In the genomic region with DNA sequence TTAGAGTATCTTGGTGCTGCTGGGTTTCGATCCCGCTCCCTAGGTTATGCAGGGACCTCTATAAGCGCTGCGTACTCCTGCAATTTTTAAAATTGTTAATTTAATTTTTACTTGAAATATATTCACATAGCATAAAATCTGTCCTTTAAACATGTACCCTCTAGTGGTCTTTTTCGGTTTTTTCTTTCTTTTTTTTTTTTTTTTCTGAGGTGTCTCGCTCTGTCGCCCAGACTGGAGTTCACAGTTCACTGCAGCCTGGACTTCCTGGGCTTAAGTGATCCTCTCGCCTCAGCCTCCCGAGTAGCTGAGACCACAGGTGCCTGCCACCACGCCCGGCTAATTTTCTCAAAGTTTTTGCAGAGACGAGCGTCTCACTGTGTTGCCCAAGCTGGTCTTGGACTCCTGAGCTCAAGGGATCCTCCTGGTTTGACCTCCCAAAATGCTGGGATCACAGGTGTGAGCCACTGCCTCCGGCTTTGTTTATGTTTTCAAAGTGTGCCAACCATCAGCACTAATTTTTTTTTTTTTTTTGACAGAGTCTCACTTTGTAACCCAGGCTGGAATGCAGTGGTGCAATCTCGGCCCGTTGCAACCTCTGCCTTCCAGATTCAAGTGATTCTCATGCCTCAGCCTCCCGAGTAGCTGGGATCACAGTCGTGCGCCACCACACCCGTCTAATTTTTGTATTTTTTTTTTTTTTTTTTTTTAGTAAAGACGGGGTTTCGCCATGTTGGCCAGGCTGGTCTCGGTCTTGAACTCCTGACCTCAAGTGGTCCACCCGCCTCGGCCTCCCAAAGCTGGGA, we compare ENCODE assay signal across 1 cellular context.
TF ChIP-seq lines count a peak whose summit lies in the region.

No MANE protein-coding gene starts in this region.

TF ChIP-seq in HepG2, 621 proteins besides CTCF, POLR2A, EP300 and RAD21 (continues in another document):
- no peak for TF ChIP-seq ZNF614 (CRISPR knock-in tag; IDR thresholded peaks at IDR 0.05; ENCODE audit: borderline replicate concordance)
- TF ChIP-seq SETDB1 (CRISPR knock-in tag; IDR thresholded peaks at IDR 0.05; ENCODE audit: borderline replicate concordance): no peak
- TF ChIP-seq ZNF580 (CRISPR knock-in tag; IDR thresholded peaks at IDR 0.05; ENCODE audit: borderline replicate concordance, low read depth): 0 out of 2 replicates have a peak, but pooled peaks have one; percentile 13
- no peak for TF ChIP-seq NCOA1 (CRISPR knock-in tag; IDR thresholded peaks at IDR 0.05)
- TF ChIP-seq, protein P1, sequence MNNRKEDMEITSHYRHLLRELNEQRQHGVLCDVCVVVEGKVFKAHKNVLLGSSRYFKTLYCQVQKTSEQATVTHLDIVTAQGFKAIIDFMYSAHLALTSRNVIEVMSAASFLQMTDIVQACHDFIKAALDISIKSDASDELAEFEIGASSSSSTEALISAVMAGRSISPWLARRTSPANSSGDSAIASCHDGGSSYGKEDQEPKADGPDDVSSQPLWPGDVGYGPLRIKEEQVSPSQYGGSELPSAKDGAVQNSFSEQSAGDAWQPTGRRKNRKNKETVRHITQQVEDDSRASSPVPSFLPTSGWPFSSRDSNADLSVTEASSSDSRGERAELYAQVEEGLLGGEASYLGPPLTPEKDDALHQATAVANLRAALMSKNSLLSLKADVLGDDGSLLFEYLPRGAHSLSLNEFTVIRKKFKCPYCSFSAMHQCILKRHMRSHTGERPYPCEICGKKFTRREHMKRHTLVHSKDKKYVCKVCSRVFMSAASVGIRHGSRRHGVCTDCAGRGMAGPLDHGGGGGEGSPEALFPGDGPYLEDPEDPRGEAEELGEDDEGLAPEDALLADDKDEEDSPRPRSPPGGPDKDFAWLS (CRISPR knock-in tag; IDR thresholded peaks at IDR 0.05; ENCODE audit: borderline replicate concordance): no peak
- 0 out of 2 replicates have a peak, but pooled peaks have one; percentile 25 for TF ChIP-seq TGIF2 (CRISPR knock-in tag; IDR thresholded peaks at IDR 0.05)
- TF ChIP-seq WIZ (CRISPR knock-in tag; IDR thresholded peaks at IDR 0.05): no peak; the same call in 1 of the 2 replicates
- TF ChIP-seq CHD2 (IDR thresholded peaks at IDR 0.05; ENCODE audit: low read depth, low read length): no peak
- no peak for TF ChIP-seq NRL (CRISPR knock-in tag; IDR thresholded peaks at IDR 0.05; ENCODE audit: borderline replicate concordance)
- no peak for TF ChIP-seq ZNF768 (CRISPR knock-in tag; IDR thresholded peaks at IDR 0.05)
- no peak for TF ChIP-seq ZBTB39 (CRISPR knock-in tag; IDR thresholded peaks at IDR 0.05)
- no peak for TF ChIP-seq ZNF430 (CRISPR knock-in tag; IDR thresholded peaks at IDR 0.05)
- TF ChIP-seq HDAC1 (CRISPR knock-in tag; IDR thresholded peaks at IDR 0.05): peak; percentile 5; the same call in 1 of the 2 replicates
- no peak for TF ChIP-seq PHF5A (CRISPR knock-in tag; IDR thresholded peaks at IDR 0.05; ENCODE audit: low read depth, unreplicated experiment)
- TF ChIP-seq ZNF772 (CRISPR knock-in tag; IDR thresholded peaks at IDR 0.05): no peak
- TF ChIP-seq ZBTB37 (CRISPR knock-in tag; IDR thresholded peaks at IDR 0.05): no peak
- TF ChIP-seq RFXANK (CRISPR knock-in tag; IDR thresholded peaks at IDR 0.05): 0 out of 2 replicates have a peak, but pooled peaks have one; percentile 14
- TF ChIP-seq ZNF350 (CRISPR knock-in tag; IDR thresholded peaks at IDR 0.05; ENCODE audit: borderline replicate concordance, low read depth): no peak
- TF ChIP-seq HNF4A (CRISPR knock-in tag; IDR thresholded peaks at IDR 0.05): peak; percentile 54
- TF ChIP-seq, protein P2, sequence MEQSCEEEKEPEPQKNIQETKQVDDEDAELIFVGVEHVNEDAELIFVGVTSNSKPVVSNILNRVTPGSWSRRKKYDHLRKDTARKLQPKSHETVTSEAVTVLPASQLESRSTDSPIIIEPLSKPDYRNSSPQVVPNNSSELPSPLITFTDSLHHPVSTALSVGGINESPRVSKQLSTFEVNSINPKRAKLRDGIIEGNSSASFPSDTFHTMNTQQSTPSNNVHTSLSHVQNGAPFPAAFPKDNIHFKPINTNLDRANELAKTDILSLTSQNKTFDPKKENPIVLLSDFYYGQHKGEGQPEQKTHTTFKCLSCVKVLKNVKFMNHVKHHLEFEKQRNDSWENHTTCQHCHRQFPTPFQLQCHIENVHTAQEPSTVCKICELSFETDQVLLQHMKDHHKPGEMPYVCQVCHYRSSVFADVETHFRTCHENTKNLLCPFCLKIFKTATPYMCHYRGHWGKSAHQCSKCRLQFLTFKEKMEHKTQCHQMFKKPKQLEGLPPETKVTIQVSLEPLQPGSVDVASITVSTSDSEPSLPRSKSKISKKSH (CRISPR knock-in tag; IDR thresholded peaks at IDR 0.05; ENCODE audit: borderline replicate concordance): no peak
- no peak for TF ChIP-seq CREB1 (IDR thresholded peaks at IDR 0.05)
- peak; percentile 53 for TF ChIP-seq CREB1 (CRISPR knock-in tag; IDR thresholded peaks at IDR 0.05)
- TF ChIP-seq ZNF776 (CRISPR knock-in tag; IDR thresholded peaks at IDR 0.05): no peak
- TF ChIP-seq NFRKB (IDR thresholded peaks at IDR 0.05): no peak
- no peak for TF ChIP-seq SRSF4 (IDR thresholded peaks at IDR 0.05; ENCODE audit: low read depth, low read length, poor library complexity, severe bottlenecking)
- no peak for TF ChIP-seq ZNF564 (CRISPR knock-in tag; IDR thresholded peaks at IDR 0.05)
- no peak for TF ChIP-seq FOXK1 (CRISPR knock-in tag; IDR thresholded peaks at IDR 0.05; ENCODE audit: borderline replicate concordance, low read depth)
- no peak; the same call in 1 of the 2 replicates for TF ChIP-seq TARDBP (CRISPR knock-in tag; IDR thresholded peaks at IDR 0.05)
- TF ChIP-seq EEA1 (CRISPR knock-in tag; IDR thresholded peaks at IDR 0.05; ENCODE audit: borderline replicate concordance): no peak
- TF ChIP-seq NFIC (IDR thresholded peaks at IDR 0.05; ENCODE audit: low read length): no peak
- TF ChIP-seq POLR2AphosphoS5 (IDR thresholded peaks at IDR 0.05; ENCODE audit: low read depth, low read length): no peak; the same call in 1 of the 2 replicates
- no peak for TF ChIP-seq ISX (CRISPR knock-in tag; conservative IDR thresholded peaks at IDR 0.05)
- no peak for TF ChIP-seq ZBTB7A (CRISPR knock-in tag; IDR thresholded peaks at IDR 0.05)
- TF ChIP-seq, protein P3, sequence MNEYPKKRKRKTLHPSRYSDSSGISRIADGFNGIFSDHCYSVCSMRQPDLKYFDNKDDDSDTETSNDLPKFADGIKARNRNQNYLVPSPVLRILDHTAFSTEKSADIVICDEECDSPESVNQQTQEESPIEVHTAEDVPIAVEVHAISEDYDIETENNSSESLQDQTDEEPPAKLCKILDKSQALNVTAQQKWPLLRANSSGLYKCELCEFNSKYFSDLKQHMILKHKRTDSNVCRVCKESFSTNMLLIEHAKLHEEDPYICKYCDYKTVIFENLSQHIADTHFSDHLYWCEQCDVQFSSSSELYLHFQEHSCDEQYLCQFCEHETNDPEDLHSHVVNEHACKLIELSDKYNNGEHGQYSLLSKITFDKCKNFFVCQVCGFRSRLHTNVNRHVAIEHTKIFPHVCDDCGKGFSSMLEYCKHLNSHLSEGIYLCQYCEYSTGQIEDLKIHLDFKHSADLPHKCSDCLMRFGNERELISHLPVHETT (CRISPR knock-in tag; conservative IDR thresholded peaks at IDR 0.05): no peak
- TF ChIP-seq ARNTL (CRISPR knock-in tag; IDR thresholded peaks at IDR 0.05): no peak
- TF ChIP-seq KMT2B (CRISPR knock-in tag; IDR thresholded peaks at IDR 0.05): 0 out of 2 replicates have a peak, but pooled peaks have one; percentile 12
- no peak for TF ChIP-seq JDP2 (CRISPR knock-in tag; IDR thresholded peaks at IDR 0.05; ENCODE audit: borderline replicate concordance)
- TF ChIP-seq PAXIP1 (CRISPR knock-in tag; conservative IDR thresholded peaks at IDR 0.05): no peak
- TF ChIP-seq, protein P4, sequence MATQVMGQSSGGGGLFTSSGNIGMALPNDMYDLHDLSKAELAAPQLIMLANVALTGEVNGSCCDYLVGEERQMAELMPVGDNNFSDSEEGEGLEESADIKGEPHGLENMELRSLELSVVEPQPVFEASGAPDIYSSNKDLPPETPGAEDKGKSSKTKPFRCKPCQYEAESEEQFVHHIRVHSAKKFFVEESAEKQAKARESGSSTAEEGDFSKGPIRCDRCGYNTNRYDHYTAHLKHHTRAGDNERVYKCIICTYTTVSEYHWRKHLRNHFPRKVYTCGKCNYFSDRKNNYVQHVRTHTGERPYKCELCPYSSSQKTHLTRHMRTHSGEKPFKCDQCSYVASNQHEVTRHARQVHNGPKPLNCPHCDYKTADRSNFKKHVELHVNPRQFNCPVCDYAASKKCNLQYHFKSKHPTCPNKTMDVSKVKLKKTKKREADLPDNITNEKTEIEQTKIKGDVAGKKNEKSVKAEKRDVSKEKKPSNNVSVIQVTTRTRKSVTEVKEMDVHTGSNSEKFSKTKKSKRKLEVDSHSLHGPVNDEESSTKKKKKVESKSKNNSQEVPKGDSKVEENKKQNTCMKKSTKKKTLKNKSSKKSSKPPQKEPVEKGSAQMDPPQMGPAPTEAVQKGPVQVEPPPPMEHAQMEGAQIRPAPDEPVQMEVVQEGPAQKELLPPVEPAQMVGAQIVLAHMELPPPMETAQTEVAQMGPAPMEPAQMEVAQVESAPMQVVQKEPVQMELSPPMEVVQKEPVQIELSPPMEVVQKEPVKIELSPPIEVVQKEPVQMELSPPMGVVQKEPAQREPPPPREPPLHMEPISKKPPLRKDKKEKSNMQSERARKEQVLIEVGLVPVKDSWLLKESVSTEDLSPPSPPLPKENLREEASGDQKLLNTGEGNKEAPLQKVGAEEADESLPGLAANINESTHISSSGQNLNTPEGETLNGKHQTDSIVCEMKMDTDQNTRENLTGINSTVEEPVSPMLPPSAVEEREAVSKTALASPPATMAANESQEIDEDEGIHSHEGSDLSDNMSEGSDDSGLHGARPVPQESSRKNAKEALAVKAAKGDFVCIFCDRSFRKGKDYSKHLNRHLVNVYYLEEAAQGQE (IDR thresholded peaks at IDR 0.05; ENCODE audit: borderline replicate concordance in 1 of 2, low read depth in 1 of 2, low read length in 2 of 2): peak in 1 of 2 experiments; percentile 72; a peak in 2 of 4 replicates
- TF ChIP-seq ZNF446 (CRISPR knock-in tag; IDR thresholded peaks at IDR 0.05): no peak
- TF ChIP-seq SMAD3 (CRISPR knock-in tag; IDR thresholded peaks at IDR 0.05): 0 out of 2 replicates have a peak, but pooled peaks have one; percentile 13
- TF ChIP-seq TCF12 (IDR thresholded peaks at IDR 0.05): no peak
- no peak for TF ChIP-seq TCF12 (CRISPR knock-in tag; IDR thresholded peaks at IDR 0.05)
- TF ChIP-seq ZFP37 (CRISPR knock-in tag; IDR thresholded peaks at IDR 0.05; ENCODE audit: borderline replicate concordance): 0 out of 2 replicates have a peak, but pooled peaks have one; percentile 16
- no peak for TF ChIP-seq STAG1 (CRISPR knock-in tag; IDR thresholded peaks at IDR 0.05)
- no peak; the same call in 1 of the 2 replicates for TF ChIP-seq ERF (CRISPR knock-in tag; IDR thresholded peaks at IDR 0.05)
- TF ChIP-seq, protein P5, sequence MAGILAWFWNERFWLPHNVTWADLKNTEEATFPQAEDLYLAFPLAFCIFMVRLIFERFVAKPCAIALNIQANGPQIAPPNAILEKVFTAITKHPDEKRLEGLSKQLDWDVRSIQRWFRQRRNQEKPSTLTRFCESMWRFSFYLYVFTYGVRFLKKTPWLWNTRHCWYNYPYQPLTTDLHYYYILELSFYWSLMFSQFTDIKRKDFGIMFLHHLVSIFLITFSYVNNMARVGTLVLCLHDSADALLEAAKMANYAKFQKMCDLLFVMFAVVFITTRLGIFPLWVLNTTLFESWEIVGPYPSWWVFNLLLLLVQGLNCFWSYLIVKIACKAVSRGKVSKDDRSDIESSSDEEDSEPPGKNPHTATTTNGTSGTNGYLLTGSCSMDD (CRISPR knock-in tag; IDR thresholded peaks at IDR 0.05): no peak
